Comparison of ENCODE assay signal across 12 cellular contexts in genomic region chr16:17346774-17347569, GRCh38.
DNase-seq lines count a peak whose midpoint lies in the region; ATAC-seq and TF ChIP-seq lines count a peak whose summit lies in the region.
"Had no signal": no experiment of that assay in that cellular context is flagged by ENCODE, and none has a peak within 500 bp of the region (broad histone marks: within the 10 kb centered on the region; RNA-seq: fewer than 3 reads in every experiment).

No MANE protein-coding gene starts in this region.

- H3K79me2 ChIP-seq in hepatocyte: no peaks in the 10 kb centered on the region
- H3K79me2 ChIP-seq: parathyroid adenoma had no signal

- DNase-seq in activated gamma-delta T cell treated with anti-CD3 and anti-CD28 coated beads, Interleukin-2, amount 50 U/mL, for 16 hours (ENCODE audit: low read depth): peak; percentile 9
- DNase-seq in activated gamma-delta T cell treated with Interleukin-2 at 50 U/mL for 16 hours: no peak
- DNase-seq in activated CD4-positive, alpha-beta memory T cell treated with anti-CD3 and anti-CD28 coated beads for 36 hours: peak; percentile 39
- DNase-seq in hepatocyte (ENCODE audit: low spot score): peak; percentile 36
- peak; percentile 56 for DNase-seq in testis
- no peak for DNase-seq in MCF 10A (ENCODE audit: unreplicated experiment)
- DNase-seq: glutamatergic neuron, NCI-H2171 treated with DMSO at 0.1 percent for 48 hours had no signal

- peaks cover 5% of the 10 kb centered on the region for H3K36me3 Mint-ChIP-seq in activated CD4-positive, alpha-beta memory T cell treated with anti-CD3 and anti-CD28 coated beads for 36 hours
- H3K36me3 Mint-ChIP-seq in MCF 10A (ENCODE audit: insufficient read depth, unreplicated experiment): no peaks in the 10 kb centered on the region

- BruUV-seq in MCF 10A (replicated peaks; lab: Mats Ljungman, UMichigan): no TSS peak

- no peak overlapping the region for H3K4me2 ChIP-seq in hepatocyte

- H3K4me1 Mint-ChIP-seq in activated CD4-positive, alpha-beta memory T cell treated with anti-CD3 and anti-CD28 coated beads for 36 hours (ENCODE audit: low read depth): peaks cover 59% of the 10 kb centered on the region
- no peaks in the 10 kb centered on the region for H3K4me1 Mint-ChIP-seq in MCF 10A (ENCODE audit: insufficient read depth, unreplicated experiment)

- no peaks in the 10 kb centered on the region for H3K9me2 ChIP-seq in hepatocyte (replicated peaks; ENCODE audit: insufficient read depth)

- WGBS in hepatocyte (ENCODE audit: low lambda C conversion rate, missing lambda C conversion rate): 90% methylated on average over 9 of the region's 10 CpGs
- 58 to 69% methylated on average over 10 of the region's 10 CpGs for WGBS in testis, 2 donors

- H3K27me3 ChIP-seq in hepatocyte (no peaks in the 10 kb centered on the region), testis (no peaks in the 10 kb centered on the region)

- H3K27ac ChIP-seq in hepatocyte: peak overlapping the region; percentile 52
- peak overlapping the region; percentile 60 to 75 for H3K27ac ChIP-seq in testis
- H3K27ac ChIP-seq: parathyroid adenoma had no signal

- H2AFZ ChIP-seq in hepatocyte: no peak overlapping the region
- H2AFZ ChIP-seq: parathyroid adenoma had no signal

- H3K27ac Mint-ChIP-seq in activated CD4-positive, alpha-beta memory T cell treated with anti-CD3 and anti-CD28 coated beads for 36 hours: peak overlapping the region; percentile 85
- H3K27ac Mint-ChIP-seq in MCF 10A (ENCODE audit: low read depth, unreplicated experiment): no peak overlapping the region

- no peak overlapping the region for H3K4me3 ChIP-seq in hepatocyte
- H3K4me3 ChIP-seq in testis: no peak overlapping the region

- ATAC-seq in HG02852 (IDR thresholded peaks at IDR 0.05; ENCODE audit: unreplicated experiment): no peak
- no peak for ATAC-seq in GM18858 (IDR thresholded peaks at IDR 0.05; ENCODE audit: unreplicated experiment)

- H3K27me3 Mint-ChIP-seq in activated CD4-positive, alpha-beta memory T cell treated with anti-CD3 and anti-CD28 coated beads for 36 hours: no peaks in the 10 kb centered on the region
- no peaks in the 10 kb centered on the region for H3K27me3 Mint-ChIP-seq in MCF 10A (ENCODE audit: insufficient read depth, unreplicated experiment)

- CTCF ChIA-PET in activated CD4-positive, alpha-beta memory T cell treated with anti-CD3 and anti-CD28 coated beads for 36 hours (lab: Charles Lee): interaction anchor here (0.6 to 3.5 kb wide), 3 partner anchors 12 to 1683 kb away, joined by 3 to 13 read pairs (median 5); no protein-coding TSS in a partner anchor
- CTCF ChIA-PET in MCF 10A (lab: Yijun Ruan, JAX): interaction anchor here (0.6 kb wide), 1 partner anchor 9 kb away, joined by 4 read pairs; no protein-coding TSS in a partner anchor

- peaks cover 10% of the 10 kb centered on the region for H3K4me1 ChIP-seq in hepatocyte (ENCODE audit: insufficient read depth)
- peaks cover 25% of the 10 kb centered on the region for H3K4me1 ChIP-seq in testis
- H3K4me1 ChIP-seq: parathyroid adenoma had no signal

- H4K20me1 ChIP-seq in hepatocyte (ENCODE audit: insufficient read depth, poor library complexity, severe bottlenecking): no peaks in the 10 kb centered on the region

- H3K9me3 Mint-ChIP-seq in activated CD4-positive, alpha-beta memory T cell treated with anti-CD3 and anti-CD28 coated beads for 36 hours: no peaks in the 10 kb centered on the region
- peaks cover 13% of the 10 kb centered on the region for H3K9me3 Mint-ChIP-seq in MCF 10A (ENCODE audit: unreplicated experiment)
- H3K9me3 Mint-ChIP-seq: brain had no signal

- H3K9me3 ChIP-seq in hepatocyte (ENCODE audit: low read depth) (no peaks in the 10 kb centered on the region), testis (no peaks in the 10 kb centered on the region)

- H3K36me3 ChIP-seq in hepatocyte (replicated peaks; ENCODE audit: insufficient read depth, low read depth): no peaks in the 10 kb centered on the region
- H3K36me3 ChIP-seq in testis (ENCODE audit: low read depth, missing control alignments): no peaks in the 10 kb centered on the region

- intact Hi-C loops in activated CD4-positive, alpha-beta memory T cell treated with anti-CD3 and anti-CD28 coated beads for 36 hours (cut with micrococcal nuclease): no loop called here
- intact Hi-C loops in testis (cut with DNase I; ENCODE audit: low total_unique reads): no loop called here
- intact Hi-C loops in MCF 10A (cut with micrococcal nuclease): no loop called here

- peak overlapping the region; percentile 31 for H3K4me3 Mint-ChIP-seq in activated CD4-positive, alpha-beta memory T cell treated with anti-CD3 and anti-CD28 coated beads for 36 hours
- H3K4me3 Mint-ChIP-seq in MCF 10A (ENCODE audit: unreplicated experiment): no peak overlapping the region
- H3K4me3 Mint-ChIP-seq: brain had no signal

- no peak for TF ChIP-seq CTCF in hepatocyte (IDR thresholded peaks at IDR 0.05; ENCODE audit: poor library complexity)
- no peak for TF ChIP-seq CTCF in testis (IDR thresholded peaks at IDR 0.05)
- no peak for TF ChIP-seq CTCF in MCF 10A (IDR thresholded peaks at IDR 0.05; ENCODE audit: unreplicated experiment)

- POLR2A ChIA-PET in activated CD4-positive, alpha-beta memory T cell treated with anti-CD3 and anti-CD28 coated beads for 36 hours (lab: Charles Lee): interaction anchor here (1.1 to 1.7 kb wide), 4 partner anchors 10 to 70 kb away, joined by 3 to 6 read pairs (median 3); no protein-coding TSS in a partner anchor
- POLR2A ChIA-PET in MCF 10A (lab: Yijun Ruan, JAX): no interaction called here

- no peak for TF ChIP-seq POLR2A in testis (IDR thresholded peaks at IDR 0.05)

Comparison
In these comparisons a context has a peak if more than half of its experiments do, and no peak if none do; other contexts are left out.
1. DNase-seq: peak in activated gamma-delta T cell treated with anti-CD3 and anti-CD28 coated beads, Interleukin-2, amount 50 U/mL, for 16 hours (single experiment), activated CD4-positive, alpha-beta memory T cell treated with anti-CD3 and anti-CD28 coated beads for 36 hours (single experiment), hepatocyte (single experiment) and testis (single experiment); none in activated gamma-delta T cell treated with Interleukin-2 at 50 U/mL for 16 hours (single experiment) and MCF 10A (single experiment).